Comparison of ENCODE assay signal across 15 cellular contexts in genomic region chr4:73669410-73670183, GRCh38. TPM values are rescaled to one million over a fixed set of nuclear protein-coding genes. Genes with fewer than 3 reads are reported as not detected.
A peak's percentile ranks its signal among the peaks of the same experiment; 100 is the strongest.
DNase-seq lines count a peak whose midpoint lies in the region; ATAC-seq, FAIRE-seq and TF ChIP-seq lines count a peak whose summit lies in the region.
"Had no signal": no experiment of that assay in that cellular context is flagged by ENCODE, and none has a peak within 500 bp of the region (broad histone marks: within the 10 kb centered on the region; RNA-seq: fewer than 3 reads in every experiment).

No MANE protein-coding gene starts in this region.

- H3K36me3 ChIP-seq in astrocyte (ENCODE audit: insufficient read depth, low read length) (no peaks in the 10 kb centered on the region), vagina (no peaks in the 10 kb centered on the region)
- H3K36me3 ChIP-seq: heart right ventricle, suprapubic skin had no signal

- no peak for TF ChIP-seq CTCF in astrocyte (IDR thresholded peaks at IDR 0.05; ENCODE audit: insufficient read depth, low read depth, low read length)
- TF ChIP-seq CTCF in mesothelial cell of epicardium (IDR thresholded peaks at IDR 0.05; ENCODE audit: unreplicated experiment): no peak
- no peak for TF ChIP-seq CTCF in vagina (IDR thresholded peaks at IDR 0.05)

- FAIRE-seq in astrocyte (lab: Jason Lieb, UNC): no peak
- FAIRE-seq: kidney had no signal

- H3K27ac ChIP-seq in astrocyte (ENCODE audit: low read depth, low read length) (no peak overlapping the region), vagina (peak overlapping the region; percentile 50)
- H3K27ac ChIP-seq: suprapubic skin had no signal

- intact Hi-C loops in left ventricle myocardium superior (cut with micrococcal nuclease) (loop anchor here (10.0 kb wide), 1 partner anchor 465 kb away; no protein-coding TSS in a partner anchor), Right ventricle myocardium inferior (cut with DNase I) (no loop called here), vagina (cut with DNase I) (loop anchor here (10.0 kb wide), 1 partner anchor 465 kb away; no protein-coding TSS in a partner anchor)

- H4K20me1 ChIP-seq in astrocyte (ENCODE audit: insufficient read depth, low read length): no peaks in the 10 kb centered on the region

- H3K4me1 ChIP-seq in astrocyte (ENCODE audit: insufficient read depth, low read length): peaks cover 12% of the 10 kb centered on the region
- H3K4me1 ChIP-seq in vagina: peaks cover 15% of the 10 kb centered on the region

- peaks cover 7% of the 10 kb centered on the region for H3K4me1 Mint-ChIP-seq in astrocyte (ENCODE audit: low read depth, unreplicated experiment)
- peaks cover 30% of the 10 kb centered on the region for H3K4me1 Mint-ChIP-seq in mesothelial cell of epicardium
- H3K4me1 Mint-ChIP-seq: activated CD4-positive, alpha-beta T cell treated with anti-CD3 and anti-CD28 coated beads, Interleukin-2, amount 10 ng/mL, durations not matched to agents 7 days and 5 days had no signal

- H3K4me2 ChIP-seq in astrocyte (ENCODE audit: low read length): peak overlapping the region; percentile 49

- H3K27me3 ChIP-seq in astrocyte (ENCODE audit: insufficient read depth, low read length) (no peaks in the 10 kb centered on the region), vagina (no peaks in the 10 kb centered on the region)
- H3K27me3 ChIP-seq: heart right ventricle, suprapubic skin had no signal

- DNase-seq in left ventricle myocardium superior (no peak), Right ventricle myocardium inferior (ENCODE audit: missing footprints) (no peak), astrocyte (ENCODE audit: low read depth) (no peak), mesothelial cell of epicardium (ENCODE audit: low spot score in 2 of 2, unreplicated experiment in 2 of 2) (no peak), vagina (ENCODE audit: extremely low spot score in 2 of 2) (no peak), A172 (ENCODE audit: low spot score) (no peak)
- DNase-seq: activated CD4-positive, alpha-beta T cell treated with anti-CD3 and anti-CD28 coated beads, Interleukin-2, amount 10 ng/mL, durations not matched to agents 7 days and 5 days; activated T-cell treated with anti-CD3 and anti-CD28 coated beads, Interleukin-2, amount 50 U/mL, for 4 hours; heart right ventricle; kidney; NCI-H2029 treated with DMSO at 0.1 percent for 48 hours had no signal

- H3K36me3 Mint-ChIP-seq in astrocyte (ENCODE audit: low read depth, unreplicated experiment): no peaks in the 10 kb centered on the region
- H3K36me3 Mint-ChIP-seq in mesothelial cell of epicardium: no peaks in the 10 kb centered on the region

- H3K27ac Mint-ChIP-seq in astrocyte (ENCODE audit: unreplicated experiment) (no peak overlapping the region), mesothelial cell of epicardium (peak overlapping the region; percentile 85)
- H3K27ac Mint-ChIP-seq: activated CD4-positive, alpha-beta T cell treated with anti-CD3 and anti-CD28 coated beads, Interleukin-2, amount 10 ng/mL, durations not matched to agents 7 days and 5 days had no signal

- H3K9me3 ChIP-seq in astrocyte (ENCODE audit: insufficient read depth, low read depth, low read length) (no peaks in the 10 kb centered on the region), vagina (no peaks in the 10 kb centered on the region)
- H3K9me3 ChIP-seq: heart right ventricle, suprapubic skin had no signal

- TF ChIP-seq POLR2A in vagina (IDR thresholded peaks at IDR 0.05): no peak

- no peaks in the 10 kb centered on the region for H3K79me2 ChIP-seq in astrocyte (ENCODE audit: insufficient read depth, low read length)

- peak overlapping the region; percentile 9 for H2AFZ ChIP-seq in astrocyte (ENCODE audit: low read depth, low read length)

- ATAC-seq in left ventricle myocardium superior: peak; percentile 12
- ATAC-seq in Right ventricle myocardium inferior: no peak
- ATAC-seq in HG02610 (IDR thresholded peaks at IDR 0.05; ENCODE audit: unreplicated experiment): no peak
- ATAC-seq in GM19324 (IDR thresholded peaks at IDR 0.05; ENCODE audit: low FRiP score, unreplicated experiment): no peak
- ATAC-seq: activated T-cell treated with anti-CD3 and anti-CD28 coated beads, Interleukin-2, amount 50 U/mL, for 4 hours had no signal

- no peaks in the 10 kb centered on the region for H3K9me3 Mint-ChIP-seq in astrocyte (ENCODE audit: unreplicated experiment)
- no peaks in the 10 kb centered on the region for H3K9me3 Mint-ChIP-seq in mesothelial cell of epicardium
- H3K9me3 Mint-ChIP-seq: activated CD4-positive, alpha-beta T cell treated with anti-CD3 and anti-CD28 coated beads, Interleukin-2, amount 10 ng/mL, durations not matched to agents 7 days and 5 days; activated T-cell treated with anti-CD3 and anti-CD28 coated beads, Interleukin-2, amount 50 U/mL, for 4 hours had no signal

- H3K9ac ChIP-seq in astrocyte (ENCODE audit: low read length): peak overlapping the region; percentile 0

- H3K4me3 ChIP-seq in astrocyte (ENCODE audit: insufficient read depth, low read depth, low read length) (peak overlapping the region; percentile 15), vagina (peak overlapping the region in 1 of 2 donors; percentile 4)
- H3K4me3 ChIP-seq: heart right ventricle, suprapubic skin had no signal

- H3K27me3 Mint-ChIP-seq in astrocyte (ENCODE audit: low read depth, unreplicated experiment) (no peaks in the 10 kb centered on the region), mesothelial cell of epicardium (ENCODE audit: low read depth) (no peaks in the 10 kb centered on the region)
- H3K27me3 Mint-ChIP-seq: activated CD4-positive, alpha-beta T cell treated with anti-CD3 and anti-CD28 coated beads, Interleukin-2, amount 10 ng/mL, durations not matched to agents 7 days and 5 days had no signal

- H3K4me3 Mint-ChIP-seq in astrocyte (ENCODE audit: unreplicated experiment) (no peak overlapping the region), mesothelial cell of epicardium (peak overlapping the region; percentile 11)
- H3K4me3 Mint-ChIP-seq: activated CD4-positive, alpha-beta T cell treated with anti-CD3 and anti-CD28 coated beads, Interleukin-2, amount 10 ng/mL, durations not matched to agents 7 days and 5 days; activated T-cell treated with anti-CD3 and anti-CD28 coated beads, Interleukin-2, amount 50 U/mL, for 4 hours had no signal

RNA-seq across cellular contexts. Expression of gene RASSF6, which starts 49.4 kb away (rescaled TPM):
- not detected for total RNA-seq in left ventricle myocardium superior
- not detected for total RNA-seq in Right ventricle myocardium inferior
- total RNA-seq in astrocyte: 0.07 and 0.14 TPM in 2 replicates
- total RNA-seq in mesothelial cell of epicardium: 1.3 to 1.8 TPM (median 1.5 TPM) in 3 replicates
- total RNA-seq in vagina: 16.9 TPM
- total RNA-seq in A172 (2014; rRNA removed; shearing (Covaris generic)): 0.02 and 0.31 TPM in 2 replicates
- total RNA-seq: activated T-cell treated with anti-CD3 and anti-CD28 coated beads, Interleukin-2, amount 50 U/mL, for 4 hours; posterior vena cava had no signal
